9 cellular contexts compared by ENCODE assay signal in genomic region chr4:18042754-18043153, GRCh38.
DNase-seq lines count a peak whose midpoint lies in the region; ATAC-seq and TF ChIP-seq lines count a peak whose summit lies in the region.
"Had no signal": no experiment of that assay in that cellular context is flagged by ENCODE, and none has a peak within 500 bp of the region (broad histone marks: within the 10 kb centered on the region; RNA-seq: fewer than 3 reads in every experiment).

No MANE protein-coding gene starts in this region.

- in situ Hi-C loops in astrocyte of the spinal cord (cut with HindIII; ENCODE audit: low sequenced_read_pairs): no loop called here

- DNase-seq in ELF-1 (ENCODE audit: low read depth, low spot score) (peak; percentile 4), astrocyte of the spinal cord (ENCODE audit: low read depth, low spot score) (no peak), left kidney (ENCODE audit: low read depth, low spot score) (peak; percentile 6), NCI-H524 (lab: John Stamatoyannopoulos, UW) (no peak), NCI-H510A (lab: John Stamatoyannopoulos, UW) (no peak)
- DNase-seq: right cardiac atrium had no signal

- no peak overlapping the region for H3K4me3 ChIP-seq in astrocyte of the spinal cord (ENCODE audit: low read depth, low read length)

- ATAC-seq in HG02798 (IDR thresholded peaks at IDR 0.05; ENCODE audit: poor library complexity, unreplicated experiment) (peak; percentile 47), HG03457 (IDR thresholded peaks at IDR 0.05; ENCODE audit: unreplicated experiment) (no peak), GM21717 (IDR thresholded peaks at IDR 0.05; ENCODE audit: unreplicated experiment) (no peak)
- ATAC-seq: right cardiac atrium had no signal

- peak; percentile 32 for TF ChIP-seq CTCF in astrocyte of the spinal cord (IDR thresholded peaks at IDR 0.05; ENCODE audit: low read depth, low read length)

Comparison
In these comparisons a context has a peak if more than half of its experiments do, and no peak if none do; other contexts are left out.
1. DNase-seq: peak in ELF-1 (single experiment) and left kidney (single experiment); none in astrocyte of the spinal cord (single experiment), NCI-H524 (0 of 2) and NCI-H510A (single experiment).